8 cellular contexts compared by ENCODE assay signal in the genomic region with DNA sequence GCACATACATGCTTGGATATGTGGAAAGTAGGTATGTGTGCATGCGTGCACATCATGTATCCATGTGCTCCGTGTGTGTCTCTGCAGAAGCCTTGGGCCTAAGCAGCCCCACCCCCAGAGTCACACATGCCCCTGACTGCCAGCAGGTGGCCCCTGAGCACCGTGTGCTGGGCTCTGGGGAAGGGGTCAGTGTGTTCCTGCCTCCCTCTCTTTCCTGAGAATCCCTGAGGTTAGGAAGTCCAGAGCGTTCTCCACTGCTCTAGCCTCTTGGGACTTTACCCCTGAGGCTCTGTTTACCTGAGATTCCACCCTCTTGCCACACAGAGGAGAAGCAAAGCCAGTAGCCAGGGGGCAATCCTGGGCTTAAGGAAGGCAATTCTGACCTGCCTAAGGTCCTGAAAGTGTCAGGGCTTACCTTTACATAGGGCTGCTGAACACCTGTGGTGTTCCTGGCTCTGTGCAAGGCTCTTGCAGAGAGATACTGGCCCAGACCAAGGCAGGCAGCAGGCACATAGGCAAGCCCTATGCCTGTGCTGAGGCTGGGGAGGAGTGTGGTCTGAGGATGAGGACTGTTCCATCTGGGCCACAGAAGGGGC.
DNase-seq lines count a peak whose midpoint lies in the region; ATAC-seq and TF ChIP-seq lines count a peak whose summit lies in the region.

No MANE protein-coding gene starts in this region.

- ATAC-seq in GM18867 (IDR thresholded peaks at IDR 0.05; ENCODE audit: unreplicated experiment) (peak; percentile 80), HG03354 (IDR thresholded peaks at IDR 0.05; ENCODE audit: poor library complexity, severe bottlenecking, unreplicated experiment) (peak; percentile 86), foreskin keratinocyte (peak; percentile 90), HG03469 (IDR thresholded peaks at IDR 0.05; ENCODE audit: unreplicated experiment) (no peak)

- H3K27ac ChIP-seq in foreskin keratinocyte, result no peak overlapping the region

- no peaks in the 10 kb centered on the region for H3K4me1 ChIP-seq in foreskin keratinocyte

- peaks cover 15% of the 10 kb centered on the region for H3K27me3 ChIP-seq in foreskin keratinocyte

- DNase-seq in C1 segment of cervical spinal cord (lab: John Stamatoyannopoulos, UW), result peak in 10 of 14 donors; percentile 6 to 66 (median 20)
- peak; percentile 30 for DNase-seq in RPMI7951 (ENCODE audit: low read depth)
- peak in 1 of 2 donors; percentile 37 for DNase-seq in foreskin keratinocyte
- DNase-seq in posterior cingulate gyrus, result peak in 8 of 10 donors; percentile 32 to 91 (median 56)
- DNase-seq in effector CD4-positive, alpha-beta T cell, result no peak

- TF ChIP-seq CTCF in foreskin keratinocyte (conservative IDR thresholded peaks at IDR 0.05), result peak; percentile 80

- intact Hi-C loops in posterior cingulate gyrus (cut with DNase I), result loop anchor here (2.0 to 10.0 kb wide), 2 partner anchors 963 to 1271 kb away; a partner anchor contains a TSS
